8 cellular contexts compared by ENCODE assay signal in genomic region chr21:39518055-39518844, GRCh38.
DNase-seq lines count a peak whose midpoint lies in the region; ATAC-seq and TF ChIP-seq lines count a peak whose summit lies in the region.

No MANE protein-coding gene starts in this region.

- no peak overlapping the region for H3K14ac ChIP-seq in neuronal stem cell (ENCODE audit: low read length)

- H3K4me1 ChIP-seq in CD4-positive, CD25-positive, alpha-beta regulatory T cell (ENCODE audit: control insufficient read depth, insufficient read depth, low read length, poor library complexity, severe bottlenecking): no peaks in the 10 kb centered on the region
- no peaks in the 10 kb centered on the region for H3K4me1 ChIP-seq in OCI-LY7 (ENCODE audit: insufficient read depth, low read length, poor library complexity, severe bottlenecking)
- H3K4me1 ChIP-seq in neuronal stem cell (ENCODE audit: control insufficient read depth in 2 of 2, insufficient read depth in 1 of 2, low read depth in 1 of 2, low read length in 2 of 2): peaks cover 0 to 8% of the 10 kb centered on the region in 2 donors

- H2AK5ac ChIP-seq in neuronal stem cell (ENCODE audit: low read depth, low read length): no peak overlapping the region

- H3K4me3 ChIP-seq in CD4-positive, CD25-positive, alpha-beta regulatory T cell (ENCODE audit: low read depth, low read length): no peak overlapping the region
- H3K4me3 ChIP-seq in OCI-LY7 (ENCODE audit: low read depth, low read length, poor library complexity, severe bottlenecking) (no peak overlapping the region), neuronal stem cell (ENCODE audit: low read length in 2 of 2) (no peak overlapping the region)

- H2AFZ ChIP-seq in OCI-LY7 (ENCODE audit: low read length): no peak overlapping the region
- H2AFZ ChIP-seq in neuronal stem cell (ENCODE audit: low read length): no peak overlapping the region

- H2BK5ac ChIP-seq in neuronal stem cell (ENCODE audit: low read length): no peak overlapping the region

- H3K79me2 ChIP-seq in OCI-LY7 (ENCODE audit: insufficient read depth, low read depth, low read length): no peaks in the 10 kb centered on the region

- H3K23ac ChIP-seq in neuronal stem cell (ENCODE audit: low read depth, low read length, poor library complexity): no peak overlapping the region

- H3K9me3 Mint-ChIP-seq in CD4-positive, CD25-positive, alpha-beta regulatory T cell: no peaks in the 10 kb centered on the region
- H3K9me3 Mint-ChIP-seq in activated T-cell treated with anti-CD3 and anti-CD28 coated beads, Interleukin-2, amount 50 U/mL, for 24 hours: no peaks in the 10 kb centered on the region

- no peaks in the 10 kb centered on the region for H3K9me2 ChIP-seq in OCI-LY7 (ENCODE audit: insufficient read depth, low read length)

- peaks cover 2% of the 10 kb centered on the region for H3K27me3 ChIP-seq in CD4-positive, CD25-positive, alpha-beta regulatory T cell (ENCODE audit: control insufficient read depth, insufficient read depth, low read length)
- H3K27me3 ChIP-seq in neuronal stem cell (ENCODE audit: control insufficient read depth in 3 of 3, insufficient read depth in 3 of 3, low read depth in 1 of 3, low read length in 3 of 3): no peaks in the 10 kb centered on the region

- no peaks in the 10 kb centered on the region for H4K20me1 ChIP-seq in OCI-LY7 (ENCODE audit: insufficient read depth, low read length)

- H2BK15ac ChIP-seq in neuronal stem cell (ENCODE audit: low read length): no peak overlapping the region

- no peak overlapping the region for H3K27ac Mint-ChIP-seq in CD4-positive, CD25-positive, alpha-beta regulatory T cell
- H3K27ac Mint-ChIP-seq in activated T-cell treated with anti-CD3 and anti-CD28 coated beads, Interleukin-2, amount 50 U/mL, for 24 hours: no peak overlapping the region

- CTCF ChIA-PET in OCI-LY7 (lab: Charles Lee; ENCODE audit: unreplicated experiment): no interaction called here

- H4K91ac ChIP-seq in neuronal stem cell (ENCODE audit: low read depth, low read length, poor library complexity): no peak overlapping the region

- no peak overlapping the region for H3K27ac ChIP-seq in CD4-positive, CD25-positive, alpha-beta regulatory T cell (ENCODE audit: insufficient read depth, low read length, poor library complexity, severe bottlenecking)
- H3K27ac ChIP-seq in OCI-LY7 (ENCODE audit: low read depth, low read length, poor library complexity, severe bottlenecking) (no peak overlapping the region), neuronal stem cell (replicated peaks; ENCODE audit: low read length) (no peak overlapping the region)

- H3K36me3 ChIP-seq in CD4-positive, CD25-positive, alpha-beta regulatory T cell (ENCODE audit: control insufficient read depth, insufficient read depth, low read length): no peaks in the 10 kb centered on the region
- H3K36me3 ChIP-seq in OCI-LY7 (ENCODE audit: insufficient read depth, low read length) (no peaks in the 10 kb centered on the region), neuronal stem cell (replicated peaks in 1 of 2; ENCODE audit: control insufficient read depth in 2 of 2, insufficient read depth in 2 of 2, low read length in 2 of 2) (no peaks in the 10 kb centered on the region)

- peaks cover 0 to 4% (median 2%) of the 10 kb centered on the region in 4 donors for H3K4me1 Mint-ChIP-seq in CD4-positive, CD25-positive, alpha-beta regulatory T cell
- H3K4me1 Mint-ChIP-seq in activated T-cell treated with anti-CD3 and anti-CD28 coated beads, Interleukin-2, amount 50 U/mL, for 24 hours (ENCODE audit: low read depth): peaks cover 4% of the 10 kb centered on the region

- H3K18ac ChIP-seq in neuronal stem cell (ENCODE audit: low read length): no peak overlapping the region

- H3K4me2 ChIP-seq in OCI-LY7 (ENCODE audit: low read length) (no peak overlapping the region), neuronal stem cell (ENCODE audit: insufficient read depth, low read length, poor library complexity, severe bottlenecking) (no peak overlapping the region)

- POLR2A ChIA-PET in OCI-LY7 (lab: Charles Lee): interaction anchor here (0.6 to 0.8 kb wide), 3 partner anchors 16 to 177 kb away, joined by 3 to 4 read pairs (median 3); no protein-coding TSS in a partner anchor

- no peak overlapping the region for H2BK120ac ChIP-seq in neuronal stem cell (ENCODE audit: low read depth, low read length)

- no peaks in the 10 kb centered on the region for H3K9me3 ChIP-seq in CD4-positive, CD25-positive, alpha-beta regulatory T cell (ENCODE audit: control insufficient read depth in 2 of 2, low read length in 2 of 2)
- H3K9me3 ChIP-seq in OCI-LY7 (ENCODE audit: low read length): no peaks in the 10 kb centered on the region
- no peaks in the 10 kb centered on the region for H3K9me3 ChIP-seq in neuronal stem cell (replicated peaks in 1 of 2; ENCODE audit: control insufficient read depth in 2 of 2, insufficient read depth in 1 of 2, low read depth in 1 of 2, low read length in 2 of 2)

- in situ Hi-C loops in KBM-7 (cut with MboI; ENCODE audit: low pct_unique_long_range_greater_than_20kb, low sequenced_read_pairs): loop anchor here (25.0 kb wide), 1 partner anchor 194 kb away; no protein-coding TSS in a partner anchor

- BruUV-seq in OCI-LY7 (replicated peaks; lab: Mats Ljungman, UMichigan): no TSS peak

- H3K36me3 Mint-ChIP-seq in CD4-positive, CD25-positive, alpha-beta regulatory T cell: no peaks in the 10 kb centered on the region
- H3K36me3 Mint-ChIP-seq in activated T-cell treated with anti-CD3 and anti-CD28 coated beads, Interleukin-2, amount 50 U/mL, for 24 hours (ENCODE audit: low read depth): no peaks in the 10 kb centered on the region

- TF ChIP-seq CTCF in OCI-LY7 (conservative IDR thresholded peaks at IDR 0.05; ENCODE audit: low read length): peak; percentile 94

- whole genome bisulfite sequencing in neuronal stem cell (ENCODE audit: extremely low coverage in 2 of 2, insufficient read length in 2 of 2, insufficient replicate concordance in 1 of 2), 2 donors: no CpG with 5 or more reads among the region's 13 CpGs

- H3K79me1 ChIP-seq in neuronal stem cell (ENCODE audit: low read depth, low read length): no peaks in the 10 kb centered on the region

- H3K9ac ChIP-seq in neuronal stem cell (ENCODE audit: low read depth, low read length, poor library complexity): no peak overlapping the region

- H3K4me3 Mint-ChIP-seq in CD4-positive, CD25-positive, alpha-beta regulatory T cell: no peak overlapping the region
- H3K4me3 Mint-ChIP-seq in activated T-cell treated with anti-CD3 and anti-CD28 coated beads, Interleukin-2, amount 50 U/mL, for 24 hours: no peak overlapping the region

- H3K4ac ChIP-seq in neuronal stem cell (ENCODE audit: low read length): no peak overlapping the region

- DNase-seq in CD4-positive, CD25-positive, alpha-beta regulatory T cell: peak; percentile 19 to 62 (median 55)
- DNase-seq in KBM-7 (peak; percentile 65), OCI-LY7 (ENCODE audit: low spot score) (peak; percentile 82), fibroblast of the conjunctiva (ENCODE audit: low read depth) (peak; percentile 22), neuronal stem cell (ENCODE audit: low spot score) (peak; percentile 58)
- peak; percentile 42 for DNase-seq in activated T-cell treated with anti-CD3 and anti-CD28 coated beads, Interleukin-2, amount 50 U/mL, for 24 hours

- no peaks in the 10 kb centered on the region for H3K27me3 Mint-ChIP-seq in CD4-positive, CD25-positive, alpha-beta regulatory T cell
- peaks cover 3% of the 10 kb centered on the region for H3K27me3 Mint-ChIP-seq in activated T-cell treated with anti-CD3 and anti-CD28 coated beads, Interleukin-2, amount 50 U/mL, for 24 hours

- intact Hi-C loops in OCI-LY7 (cut with micrococcal nuclease; ENCODE audit: unreplicated experiment): loop anchor here (1.0 kb wide), 1 partner anchor 197 kb away; no protein-coding TSS in a partner anchor

- no peak overlapping the region for H4K8ac ChIP-seq in neuronal stem cell (ENCODE audit: low read depth, low read length)

- no peak overlapping the region for H2BK12ac ChIP-seq in neuronal stem cell (ENCODE audit: low read length)

- ATAC-seq in CD4-positive, CD25-positive, alpha-beta regulatory T cell (ENCODE audit: low read depth in 2 of 2): peak in 1 of 2 donors; percentile 60
- ATAC-seq in GM19324 (IDR thresholded peaks at IDR 0.05; ENCODE audit: low FRiP score, unreplicated experiment) (peak; percentile 59), HG02763 (IDR thresholded peaks at IDR 0.05; ENCODE audit: unreplicated experiment) (no peak)

Comparison
In these comparisons a context has a peak if more than half of its experiments do, and no peak if none do; other contexts are left out.
1. DNase-seq: peak in every context shown above with its lines; median percentile 82 in OCI-LY7; 65 in KBM-7; 58 in neuronal stem cell; 55 in CD4-positive, CD25-positive, alpha-beta regulatory T cell; 42 in activated T-cell treated with anti-CD3 and anti-CD28 coated beads, Interleukin-2, amount 50 U/mL, for 24 hours; 22 in fibroblast of the conjunctiva.